Comparison of ENCODE assay signal across 11 cellular contexts in the genomic region with DNA sequence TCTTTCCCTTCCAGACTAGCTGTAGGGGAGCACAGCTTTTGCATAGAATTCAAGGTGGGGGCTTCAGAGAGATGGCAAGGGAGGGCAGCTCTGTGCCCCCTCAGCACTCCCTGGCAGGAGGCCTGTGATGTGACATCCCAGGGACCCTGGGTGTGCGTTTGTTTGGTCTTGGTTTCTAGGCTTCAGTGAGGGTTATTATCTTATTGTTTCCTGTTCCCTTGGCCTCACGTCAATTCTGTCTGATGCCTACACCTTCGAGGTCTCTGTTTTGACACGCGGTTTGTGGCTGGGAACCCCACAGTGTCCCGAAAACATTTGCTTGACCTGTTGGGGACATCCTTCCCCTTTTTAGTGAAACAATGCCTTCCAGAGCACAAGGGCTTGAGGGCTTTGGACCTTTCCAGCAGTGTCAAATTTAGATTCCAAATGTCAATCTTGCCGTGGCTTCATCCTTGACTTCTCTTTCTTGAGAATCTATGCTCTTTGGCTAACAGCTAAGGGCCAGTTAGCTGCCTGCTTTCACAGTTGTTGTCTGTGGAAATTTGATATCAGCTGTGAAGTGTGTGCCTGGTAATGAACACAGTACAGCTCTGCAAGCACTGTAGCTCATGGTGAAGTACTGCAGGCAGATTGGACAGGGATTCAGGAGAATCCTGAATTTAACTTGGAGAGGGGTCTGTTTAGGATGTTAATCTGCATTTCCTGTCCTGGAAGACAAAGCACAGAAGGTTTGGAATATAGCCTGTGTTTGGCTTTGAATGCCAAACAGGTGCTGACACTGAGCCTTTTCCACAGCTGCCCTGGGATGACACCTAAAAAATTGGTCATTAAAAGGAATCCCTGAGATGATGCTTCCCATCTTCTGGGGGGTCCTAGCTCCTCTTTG.
DNase-seq lines count a peak whose midpoint lies in the region; ATAC-seq, FAIRE-seq and TF ChIP-seq lines count a peak whose summit lies in the region.
"Had no signal": no experiment of that assay in that cellular context is flagged by ENCODE, and none has a peak within 500 bp of the region (broad histone marks: within the 10 kb centered on the region; RNA-seq: fewer than 3 reads in every experiment).

No MANE protein-coding gene starts in this region.

- no peak overlapping the region for H3K4me3 ChIP-seq in CD4-positive, alpha-beta memory T cell (ENCODE audit: low read length in 2 of 2)
- H3K4me3 ChIP-seq in effector memory CD4-positive, alpha-beta T cell (ENCODE audit: insufficient read depth, low read depth, low read length, poor library complexity, severe bottlenecking), result no peak overlapping the region
- no peak overlapping the region for H3K4me3 ChIP-seq in left lung
- H3K4me3 ChIP-seq: K562, lung had no signal

- ATAC-seq in GM19467 (IDR thresholded peaks at IDR 0.05; ENCODE audit: unreplicated experiment) (peak; percentile 56), left lung (no peak)
- ATAC-seq: K562 had no signal

- CTCF ChIA-PET in CD4-positive, alpha-beta memory T cell (lab: Charles Lee; ENCODE audit: partially characterized antibody), result interaction anchor here (0.7 to 2.3 kb wide), 4 partner anchors 12 to 102 kb away, joined by 3 to 5 read pairs (median 4); no protein-coding TSS in a partner anchor

- H3K9me3 ChIP-seq in CD4-positive, alpha-beta memory T cell (ENCODE audit: control insufficient read depth in 1 of 2, low read length in 2 of 2), result no peaks in the 10 kb centered on the region
- H3K9me3 ChIP-seq in effector memory CD4-positive, alpha-beta T cell (ENCODE audit: control insufficient read depth, low read length), result no peaks in the 10 kb centered on the region
- H3K9me3 ChIP-seq in left lung, result no peaks in the 10 kb centered on the region

- no peak overlapping the region for H3K27ac ChIP-seq in CD4-positive, alpha-beta memory T cell (ENCODE audit: low read depth, low read length)
- no peak overlapping the region for H3K27ac ChIP-seq in effector memory CD4-positive, alpha-beta T cell (ENCODE audit: insufficient read depth, low read length, poor library complexity, severe bottlenecking)
- no peak overlapping the region for H3K27ac ChIP-seq in left lung

- intact Hi-C loops in CD4-positive, alpha-beta memory T cell (cut with micrococcal nuclease), result no loop called here
- intact Hi-C loops in left lung (cut with DNase I), result no loop called here

- no peak for TF ChIP-seq POLR2A in H54 (IDR thresholded peaks at IDR 0.05; ENCODE audit: low read depth, low read length)

- FAIRE-seq in H54 (lab: Jason Lieb, UNC), result no peak
- FAIRE-seq: K562 had no signal

- peaks cover 0 to 8% (median 0%) of the 10 kb centered on the region in 8 donors for H3K9me3 Mint-ChIP-seq in CD4-positive, alpha-beta memory T cell

- TF ChIP-seq CTCF in left lung (IDR thresholded peaks at IDR 0.05), result no peak

- no peak overlapping the region for H3K4me3 Mint-ChIP-seq in CD4-positive, alpha-beta memory T cell

- POLR2A ChIA-PET in CD4-positive, alpha-beta memory T cell (lab: Charles Lee; ENCODE audit: partially characterized antibody), result interaction anchor here (0.7 to 3.5 kb wide), 9 partner anchors 10 to 108 kb away, joined by 3 to 28 read pairs (median 5); partner anchors contain the start of gene CXCR4

- no peaks in the 10 kb centered on the region for H3K36me3 ChIP-seq in CD4-positive, alpha-beta memory T cell (ENCODE audit: insufficient read depth, low read length)
- no peaks in the 10 kb centered on the region for H3K36me3 ChIP-seq in effector memory CD4-positive, alpha-beta T cell (ENCODE audit: control insufficient read depth, insufficient read depth, low read length)
- no peaks in the 10 kb centered on the region for H3K36me3 ChIP-seq in left lung

- peak overlapping the region; percentile 24 to 91 (median 83) for H3K27ac Mint-ChIP-seq in CD4-positive, alpha-beta memory T cell

- peak; percentile 43 to 67 (median 47) for DNase-seq in CD4-positive, alpha-beta memory T cell
- DNase-seq in KG1 (lab: John Stamatoyannopoulos, UW) (peak; percentile 24), left lung (no peak), NCI-H1436 treated with DMSO at 0.1 percent for 48 hours (lab: John Stamatoyannopoulos, UW) (no peak), H54 (ENCODE audit: insufficient read length, low spot score) (no peak), NCI-H2081 treated with DMSO at 0.1 percent for 48 hours (lab: John Stamatoyannopoulos, UW) (no peak)
- DNase-seq in effector memory CD4-positive, alpha-beta T cell, result peak in 2 of 3 donors; percentile 6 to 30
- DNase-seq: dermis blood vessel endothelial cell had no signal

- peaks cover 10 to 14% (median 12%) of the 10 kb centered on the region in 4 donors for H3K4me1 Mint-ChIP-seq in CD4-positive, alpha-beta memory T cell

- no peaks in the 10 kb centered on the region for H3K27me3 Mint-ChIP-seq in CD4-positive, alpha-beta memory T cell

- H3K36me3 Mint-ChIP-seq in CD4-positive, alpha-beta memory T cell, result no peaks in the 10 kb centered on the region

- H3K27me3 ChIP-seq in CD4-positive, alpha-beta memory T cell (ENCODE audit: insufficient read depth, low read length), result no peaks in the 10 kb centered on the region
- no peaks in the 10 kb centered on the region for H3K27me3 ChIP-seq in effector memory CD4-positive, alpha-beta T cell (replicated peaks; ENCODE audit: control insufficient read depth, insufficient read depth, low read length, poor library complexity, severe bottlenecking)
- no peaks in the 10 kb centered on the region for H3K27me3 ChIP-seq in left lung

- H3K4me1 ChIP-seq in CD4-positive, alpha-beta memory T cell (ENCODE audit: insufficient read depth, low read length), result peaks cover 15% of the 10 kb centered on the region
- peaks cover 11% of the 10 kb centered on the region for H3K4me1 ChIP-seq in effector memory CD4-positive, alpha-beta T cell (ENCODE audit: control insufficient read depth, insufficient read depth, low read length, poor library complexity, severe bottlenecking)
- H3K4me1 ChIP-seq in left lung, result peaks cover 0 to 3% of the 10 kb centered on the region in 2 donors

Comparison
In these comparisons a context has a peak if more than half of its experiments do, and no peak if none do; other contexts are left out.
1. DNase-seq: peak in CD4-positive, alpha-beta memory T cell (5 of 5), KG1 (single experiment) and effector memory CD4-positive, alpha-beta T cell (2 of 3); none in left lung (0 of 2), NCI-H1436 treated with DMSO at 0.1 percent for 48 hours (single experiment), H54 (single experiment) and NCI-H2081 treated with DMSO at 0.1 percent for 48 hours (single experiment).